In genomic region chr10:50382576-50383023, GRCh38 we compare ENCODE assay signal across 20 cellular contexts.
DNase-seq lines count a peak whose midpoint lies in the region; ATAC-seq and TF ChIP-seq lines count a peak whose summit lies in the region.
"Had no signal": no experiment of that assay in that cellular context is flagged by ENCODE, and none has a peak within 500 bp of the region (broad histone marks: within the 10 kb centered on the region; RNA-seq: fewer than 3 reads in every experiment).

No MANE protein-coding gene starts in this region.

- no TSS peak for BruUV-seq in Caco-2 (replicated peaks; lab: Mats Ljungman, UMichigan)

- no peak overlapping the region for H3K4me3 Mint-ChIP-seq in Caco-2 (ENCODE audit: unreplicated experiment)
- H3K4me3 Mint-ChIP-seq: natural killer cell treated with Interleukin-12 subunit alpha and Interleukin-12 subunit beta and Interleukin-15 and Interleukin-18, amount 100 ng/mL, for 72 hours; stimulated activated naive CD8-positive, alpha-beta T cell treated with anti-CD3 and anti-CD28 coated beads, Interleukin-15, amount 100 ng/mL, for 72 hours had no signal

- no peak for TF ChIP-seq CTCF in fibroblast of mammary gland (conservative IDR thresholded peaks at IDR 0.05; ENCODE audit: control insufficient read depth, insufficient read depth, low read depth, low read length)
- TF ChIP-seq CTCF in Caco-2 (IDR thresholded peaks at IDR 0.05; ENCODE audit: insufficient read depth in 1 of 2, low read depth in 1 of 2, low read length in 1 of 2, severe bottlenecking in 1 of 2, unreplicated experiment in 1 of 2): no peak

- CTCF ChIA-PET in Caco-2 (lab: Charles Lee): interaction anchor here (0.8 kb wide), 1 partner anchor 14 kb away, joined by 3 read pairs; no protein-coding TSS in a partner anchor

- no peaks in the 10 kb centered on the region for H3K27me3 ChIP-seq in Caco-2 (replicated peaks; ENCODE audit: control insufficient read depth, insufficient read depth, low read length)

- intact Hi-C loops in Right ventricle myocardium inferior (cut with DNase I) (no loop called here), cardiac septum (cut with DNase I) (no loop called here), Caco-2 (cut with micrococcal nuclease; ENCODE audit: unreplicated experiment) (loop anchor here (5.0 kb wide), 1 partner anchor 35 kb away; no protein-coding TSS in a partner anchor)

- H3K27me3 Mint-ChIP-seq in Caco-2 (ENCODE audit: insufficient read depth, unreplicated experiment): no peaks in the 10 kb centered on the region
- H3K27me3 Mint-ChIP-seq: natural killer cell treated with Interleukin-12 subunit alpha and Interleukin-12 subunit beta and Interleukin-15 and Interleukin-18, amount 100 ng/mL, for 72 hours; stimulated activated naive CD8-positive, alpha-beta T cell treated with anti-CD3 and anti-CD28 coated beads, Interleukin-15, amount 100 ng/mL, for 72 hours had no signal

- H3K4me3 ChIP-seq in fibroblast of mammary gland (ENCODE audit: control insufficient read depth, low read depth, low read length) (no peak overlapping the region), Caco-2 (ENCODE audit: low read depth, low read length) (no peak overlapping the region)

- peaks cover 20% of the 10 kb centered on the region for H3K4me1 Mint-ChIP-seq in Caco-2 (ENCODE audit: low read depth, unreplicated experiment)

- H3K9me3 Mint-ChIP-seq in Caco-2 (ENCODE audit: unreplicated experiment): no peaks in the 10 kb centered on the region
- H3K9me3 Mint-ChIP-seq: natural killer cell treated with Interleukin-12 subunit alpha and Interleukin-12 subunit beta and Interleukin-15 and Interleukin-18, amount 100 ng/mL, for 72 hours had no signal

- H3K36me3 ChIP-seq in Caco-2 (ENCODE audit: control insufficient read depth, insufficient read depth, low read length): no peaks in the 10 kb centered on the region; the same call in 1 of the 2 replicates

- H3K27ac Mint-ChIP-seq in Caco-2 (ENCODE audit: unreplicated experiment): no peak overlapping the region
- H3K27ac Mint-ChIP-seq: natural killer cell treated with Interleukin-12 subunit alpha and Interleukin-12 subunit beta and Interleukin-15 and Interleukin-18, amount 100 ng/mL, for 72 hours; stimulated activated naive CD8-positive, alpha-beta T cell treated with anti-CD3 and anti-CD28 coated beads, Interleukin-15, amount 100 ng/mL, for 72 hours had no signal

- no peak for DNase-seq in Right ventricle myocardium inferior (ENCODE audit: missing footprints)
- no peak for DNase-seq in cardiac septum (ENCODE audit: low spot score)
- peak; percentile 51 for DNase-seq in fibroblast of mammary gland (ENCODE audit: low read depth)
- peak; percentile 68 for DNase-seq in myocyte (ENCODE audit: low read depth)
- no peak for DNase-seq in SKM-1 (lab: John Stamatoyannopoulos, UW; ENCODE audit: unreplicated experiment)
- no peak for DNase-seq in activated CD4-positive, alpha-beta T cell treated with anti-CD3 and anti-CD28 coated beads for 4 hours
- no peak for DNase-seq in NCI-H2227 (lab: John Stamatoyannopoulos, UW; ENCODE audit: unreplicated experiment)
- DNase-seq in Caco-2: no peak
- DNase-seq: activated CD8-positive, alpha-beta memory T cell treated with anti-CD3 and anti-CD28 coated beads for 24 hours; activated naive CD4-positive, alpha-beta T cell treated with anti-CD3 and anti-CD28 coated beads, Interleukin-2, amount 50 U/mL, for 16 hours; activated T-cell treated with anti-CD3 and anti-CD28 coated beads, Interleukin-2, amount 50 U/mL, for 48 hours; Calu3; hypothalamus; mesendoderm; NCI-H510A treated with DMSO at 0.1 percent for 48 hours; stimulated activated naive CD8-positive, alpha-beta T cell treated with anti-CD3 and anti-CD28 coated beads, Interleukin-15, amount 100 ng/mL, for 72 hours; T1000 had no signal

- H3K36me3 Mint-ChIP-seq in Caco-2 (ENCODE audit: insufficient read depth, unreplicated experiment): peaks cover 4% of the 10 kb centered on the region

- H3K9me3 ChIP-seq in Caco-2: no peaks in the 10 kb centered on the region

- POLR2A ChIA-PET in Caco-2 (lab: Charles Lee): no interaction called here

- peak; percentile 45 for ATAC-seq in Right ventricle myocardium inferior
- ATAC-seq: activated CD4-positive, CD25-positive, alpha-beta regulatory T cell treated with anti-CD3 and anti-CD28 coated beads, Interleukin-2, amount 50 U/mL, for 24 hours; HepG2; natural killer cell treated with Interleukin-12 subunit alpha and Interleukin-12 subunit beta and Interleukin-15 and Interleukin-18, amount 100 ng/mL, for 72 hours; stimulated activated naive CD8-positive, alpha-beta T cell treated with anti-CD3 and anti-CD28 coated beads, Interleukin-15, amount 100 ng/mL, for 72 hours had no signal

- H3K4me1 ChIP-seq in Caco-2: peaks cover 5% of the 10 kb centered on the region

Comparison
In these comparisons a context has a peak if more than half of its experiments do, and no peak if none do; other contexts are left out.
1. DNase-seq: peak in fibroblast of mammary gland (single experiment) and myocyte (single experiment); none in Right ventricle myocardium inferior (single experiment), cardiac septum (single experiment), SKM-1 (single experiment), activated CD4-positive, alpha-beta T cell treated with anti-CD3 and anti-CD28 coated beads for 4 hours (0 of 2), NCI-H2227 (single experiment) and Caco-2 (0 of 2).